ENCODE assay signal across 16 cellular contexts in genomic region chr4:143291334-143291733, GRCh38.
"Had no signal": no experiment of that assay in that cellular context is flagged by ENCODE, and none has a peak within 500 bp of the region (broad histone marks: within the 10 kb centered on the region; RNA-seq: fewer than 3 reads in every experiment).

No MANE protein-coding gene starts in this region.

- H3K36me3 ChIP-seq: heart left ventricle, sigmoid colon, vagina had no signal

- H3K4me3 ChIP-seq: heart left ventricle, mucosa of descending colon, sigmoid colon, skin epidermis, vagina had no signal

- DNase-seq: effector memory CD8-positive, alpha-beta T cell; erythroblast; heart left ventricle; hippocampal formation; left colon; mucosa of descending colon; naive thymus-derived CD8-positive, alpha-beta T cell; posterior cingulate gyrus; sigmoid colon; stimulated activated CD4-positive, alpha-beta T cell treated with anti-CD3 and anti-CD28 coated beads, Interleukin-2, amount 100 ng/mL, for 24 hours; stimulated activated CD4-positive, alpha-beta T cell treated with anti-CD3 and anti-CD28 coated beads, Interleukin-4, amount 100 ng/mL, for 4 hours; stimulated activated naive CD4-positive, alpha-beta T cell had no signal

- H3K9me3 ChIP-seq: heart left ventricle, mucosa of descending colon, sigmoid colon, vagina had no signal

- ATAC-seq: effector memory CD8-positive, alpha-beta T cell; heart left ventricle; left colon; mucosa of descending colon; naive thymus-derived CD8-positive, alpha-beta T cell had no signal

- H3K27ac ChIP-seq: heart left ventricle, skin epidermis, vagina had no signal

- FAIRE-seq: colon, frontal cortex had no signal

- H3K27me3 ChIP-seq: heart left ventricle, sigmoid colon, vagina had no signal
